Comparison of ENCODE assay signal across 1 cellular context in genomic region chr1:200053639-200054038, GRCh38.
TF ChIP-seq lines count a peak whose summit lies in the region.

No MANE protein-coding gene starts in this region.

TF ChIP-seq in HepG2, 621 proteins besides CTCF, POLR2A, EP300 and RAD21 (continued from another document):
- no peak for TF ChIP-seq ZSCAN21 (CRISPR knock-in tag; IDR thresholded peaks at IDR 0.05; ENCODE audit: borderline replicate concordance)
- no peak for TF ChIP-seq RCOR2 (CRISPR knock-in tag; IDR thresholded peaks at IDR 0.05)
- no peak for TF ChIP-seq ZZZ3 (CRISPR knock-in tag; IDR thresholded peaks at IDR 0.05; ENCODE audit: borderline replicate concordance)
- TF ChIP-seq BORCS8-MEF2B (CRISPR knock-in tag; IDR thresholded peaks at IDR 0.05), result no peak
- TF ChIP-seq THAP8 (CRISPR knock-in tag; IDR thresholded peaks at IDR 0.05; ENCODE audit: borderline replicate concordance), result no peak
- TF ChIP-seq HDAC6 (IDR thresholded peaks at IDR 0.05; ENCODE audit: low read depth, low read length), result no peak
- no peak for TF ChIP-seq ZSCAN9 (CRISPR knock-in tag; IDR thresholded peaks at IDR 0.05; ENCODE audit: borderline replicate concordance)
- no peak for TF ChIP-seq IKZF5 (CRISPR knock-in tag; IDR thresholded peaks at IDR 0.05)
- TF ChIP-seq AKAP8 (CRISPR knock-in tag; IDR thresholded peaks at IDR 0.05), result no peak
- TF ChIP-seq ZNF24 (IDR thresholded peaks at IDR 0.05), result no peak
- TF ChIP-seq ZNF770 (CRISPR knock-in tag; IDR thresholded peaks at IDR 0.05), result no peak
- TF ChIP-seq E2F5 (CRISPR knock-in tag; conservative IDR thresholded peaks at IDR 0.05), result no peak
- no peak for TF ChIP-seq MTERF4 (CRISPR knock-in tag; IDR thresholded peaks at IDR 0.05)
- no peak for TF ChIP-seq THAP11 (CRISPR knock-in tag; IDR thresholded peaks at IDR 0.05)
- no peak for TF ChIP-seq ATF5 (CRISPR knock-in tag; IDR thresholded peaks at IDR 0.05; ENCODE audit: low read depth)
- TF ChIP-seq AGO2 (optimal IDR thresholded peaks at IDR 0.05; ENCODE audit: low read depth, low read length), result no peak
- no peak for TF ChIP-seq YEATS4 (CRISPR knock-in tag; IDR thresholded peaks at IDR 0.05; ENCODE audit: borderline replicate concordance)
- no peak for TF ChIP-seq ATF7 (IDR thresholded peaks at IDR 0.05)
- no peak for TF ChIP-seq ATF7 (CRISPR knock-in tag; IDR thresholded peaks at IDR 0.05)
- TF ChIP-seq JUNB (CRISPR knock-in tag; IDR thresholded peaks at IDR 0.05; ENCODE audit: borderline replicate concordance), result no peak
